ENCODE assay signal across 2 cellular contexts in the genomic region with DNA sequence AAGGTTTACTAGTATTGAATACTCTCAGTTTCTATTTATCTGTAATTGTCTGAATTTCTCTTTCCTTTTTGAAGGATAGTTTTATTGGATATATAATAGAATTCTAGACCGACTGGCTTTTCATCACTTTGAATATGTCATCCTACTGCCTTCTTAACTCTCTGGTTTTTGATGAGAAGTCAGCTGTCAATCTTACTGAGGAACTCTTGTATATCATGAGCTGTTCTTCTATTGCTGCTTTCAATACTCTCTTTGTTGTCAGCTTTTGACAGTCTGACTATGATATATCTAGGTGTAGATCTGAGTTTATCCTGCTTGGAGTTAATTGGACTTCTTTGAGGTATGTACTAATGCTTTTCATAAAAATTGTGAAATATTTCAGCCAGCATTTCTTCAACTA.
TF ChIP-seq lines count a peak whose summit lies in the region.

No MANE protein-coding gene starts in this region.

TF ChIP-seq in WTC11, 78 proteins besides CTCF, POLR2A, EP300 and RAD21 (continued from another document):
- TF ChIP-seq STAT6 (CRISPR knock-in tag; conservative IDR thresholded peaks at IDR 0.05; ENCODE audit: low read depth) = no peak
TF ChIP-seq in WTC11: peak in this region for 1.

TF ChIP-seq in K562, 482 proteins besides CTCF, POLR2A, EP300 and RAD21 (continued from another document):
- no peak for TF ChIP-seq RREB1 (CRISPR knock-in tag; IDR thresholded peaks at IDR 0.05)
- no peak for TF ChIP-seq TBP (optimal IDR thresholded peaks at IDR 0.05; ENCODE audit: low read depth, low read length)
- TF ChIP-seq, protein P1, sequence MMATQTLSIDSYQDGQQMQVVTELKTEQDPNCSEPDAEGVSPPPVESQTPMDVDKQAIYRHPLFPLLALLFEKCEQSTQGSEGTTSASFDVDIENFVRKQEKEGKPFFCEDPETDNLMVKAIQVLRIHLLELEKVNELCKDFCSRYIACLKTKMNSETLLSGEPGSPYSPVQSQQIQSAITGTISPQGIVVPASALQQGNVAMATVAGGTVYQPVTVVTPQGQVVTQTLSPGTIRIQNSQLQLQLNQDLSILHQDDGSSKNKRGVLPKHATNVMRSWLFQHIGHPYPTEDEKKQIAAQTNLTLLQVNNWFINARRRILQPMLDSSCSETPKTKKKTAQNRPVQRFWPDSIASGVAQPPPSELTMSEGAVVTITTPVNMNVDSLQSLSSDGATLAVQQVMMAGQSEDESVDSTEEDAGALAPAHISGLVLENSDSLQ (IDR thresholded peaks at IDR 0.05) = peak; percentile 28; the same call in 1 of the 2 replicates
